In the genomic region with DNA sequence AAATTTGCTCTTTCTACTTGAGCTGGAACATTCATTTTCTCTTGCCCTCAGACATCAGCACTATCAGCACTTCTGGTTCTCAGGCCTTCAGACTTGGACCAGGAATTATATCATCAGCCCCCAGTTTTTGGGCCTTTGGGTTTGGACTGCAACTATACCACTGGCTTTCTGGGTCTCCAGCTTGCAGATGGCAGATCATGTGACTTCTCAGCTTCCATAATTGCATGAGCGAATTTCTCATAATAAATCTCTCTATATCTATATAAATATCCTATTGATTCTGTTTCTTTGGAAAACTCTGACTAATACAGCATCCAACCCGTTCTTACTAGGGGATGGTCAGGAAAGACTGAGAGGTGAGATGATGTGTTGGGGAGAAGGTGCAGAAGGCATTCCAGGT, we compare ENCODE assay signal across 1 cellular context.
TF ChIP-seq lines count a peak whose summit lies in the region.

No MANE protein-coding gene starts in this region.

TF ChIP-seq in K562, 482 proteins besides CTCF, POLR2A, EP300 and RAD21:
- no peak for TF ChIP-seq CHD2 (IDR thresholded peaks at IDR 0.05; ENCODE audit: low read depth, low read length)
- TF ChIP-seq, protein P1, sequence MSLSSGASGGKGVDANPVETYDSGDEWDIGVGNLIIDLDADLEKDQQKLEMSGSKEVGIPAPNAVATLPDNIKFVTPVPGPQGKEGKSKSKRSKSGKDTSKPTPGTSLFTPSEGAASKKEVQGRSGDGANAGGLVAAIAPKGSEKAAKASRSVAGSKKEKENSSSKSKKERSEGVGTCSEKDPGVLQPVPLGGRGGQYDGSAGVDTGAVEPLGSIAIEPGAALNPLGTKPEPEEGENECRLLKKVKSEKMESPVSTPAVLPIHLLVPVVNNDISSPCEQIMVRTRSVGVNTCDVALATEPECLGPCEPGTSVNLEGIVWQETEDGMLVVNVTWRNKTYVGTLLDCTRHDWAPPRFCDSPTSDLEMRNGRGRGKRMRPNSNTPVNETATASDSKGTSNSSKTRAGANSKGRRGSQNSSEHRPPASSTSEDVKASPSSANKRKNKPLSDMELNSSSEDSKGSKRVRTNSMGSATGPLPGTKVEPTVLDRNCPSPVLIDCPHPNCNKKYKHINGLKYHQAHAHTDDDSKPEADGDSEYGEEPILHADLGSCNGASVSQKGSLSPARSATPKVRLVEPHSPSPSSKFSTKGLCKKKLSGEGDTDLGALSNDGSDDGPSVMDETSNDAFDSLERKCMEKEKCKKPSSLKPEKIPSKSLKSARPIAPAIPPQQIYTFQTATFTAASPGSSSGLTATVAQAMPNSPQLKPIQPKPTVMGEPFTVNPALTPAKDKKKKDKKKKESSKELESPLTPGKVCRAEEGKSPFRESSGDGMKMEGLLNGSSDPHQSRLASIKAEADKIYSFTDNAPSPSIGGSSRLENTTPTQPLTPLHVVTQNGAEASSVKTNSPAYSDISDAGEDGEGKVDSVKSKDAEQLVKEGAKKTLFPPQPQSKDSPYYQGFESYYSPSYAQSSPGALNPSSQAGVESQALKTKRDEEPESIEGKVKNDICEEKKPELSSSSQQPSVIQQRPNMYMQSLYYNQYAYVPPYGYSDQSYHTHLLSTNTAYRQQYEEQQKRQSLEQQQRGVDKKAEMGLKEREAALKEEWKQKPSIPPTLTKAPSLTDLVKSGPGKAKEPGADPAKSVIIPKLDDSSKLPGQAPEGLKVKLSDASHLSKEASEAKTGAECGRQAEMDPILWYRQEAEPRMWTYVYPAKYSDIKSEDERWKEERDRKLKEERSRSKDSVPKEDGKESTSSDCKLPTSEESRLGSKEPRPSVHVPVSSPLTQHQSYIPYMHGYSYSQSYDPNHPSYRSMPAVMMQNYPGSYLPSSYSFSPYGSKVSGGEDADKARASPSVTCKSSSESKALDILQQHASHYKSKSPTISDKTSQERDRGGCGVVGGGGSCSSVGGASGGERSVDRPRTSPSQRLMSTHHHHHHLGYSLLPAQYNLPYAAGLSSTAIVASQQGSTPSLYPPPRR (CRISPR knock-in tag; IDR thresholded peaks at IDR 0.05; ENCODE audit: borderline replicate concordance): no peak
- TF ChIP-seq, protein P2, sequence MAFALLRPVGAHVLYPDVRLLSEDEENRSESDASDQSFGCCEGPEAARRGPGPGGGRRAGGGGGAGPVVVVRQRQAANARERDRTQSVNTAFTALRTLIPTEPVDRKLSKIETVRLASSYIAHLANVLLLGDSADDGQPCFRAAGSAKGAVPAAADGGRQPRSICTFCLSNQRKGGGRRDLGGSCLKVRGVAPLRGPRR (CRISPR knock-in tag; IDR thresholded peaks at IDR 0.05): no peak
- TF ChIP-seq, protein P3, sequence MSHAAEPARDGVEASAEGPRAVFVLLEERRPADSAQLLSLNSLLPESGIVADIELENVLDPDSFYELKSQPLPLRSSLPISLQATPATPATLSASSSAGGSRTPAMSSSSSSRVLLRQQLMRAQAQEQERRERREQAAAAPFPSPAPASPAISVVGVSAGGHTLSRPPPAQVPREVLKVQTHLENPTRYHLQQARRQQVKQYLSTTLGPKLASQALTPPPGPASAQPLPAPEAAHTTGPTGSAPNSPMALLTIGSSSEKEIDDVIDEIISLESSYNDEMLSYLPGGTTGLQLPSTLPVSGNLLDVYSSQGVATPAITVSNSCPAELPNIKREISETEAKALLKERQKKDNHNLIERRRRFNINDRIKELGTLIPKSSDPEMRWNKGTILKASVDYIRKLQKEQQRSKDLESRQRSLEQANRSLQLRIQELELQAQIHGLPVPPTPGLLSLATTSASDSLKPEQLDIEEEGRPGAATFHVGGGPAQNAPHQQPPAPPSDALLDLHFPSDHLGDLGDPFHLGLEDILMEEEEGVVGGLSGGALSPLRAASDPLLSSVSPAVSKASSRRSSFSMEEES (CRISPR knock-in tag; IDR thresholded peaks at IDR 0.05): peak; percentile 60
- TF ChIP-seq NONO (IDR thresholded peaks at IDR 0.05; ENCODE audit: low read depth in 2 of 2, low read length in 1 of 2): no peak
